Comparison of ENCODE assay signal across 20 cellular contexts in the genomic region with DNA sequence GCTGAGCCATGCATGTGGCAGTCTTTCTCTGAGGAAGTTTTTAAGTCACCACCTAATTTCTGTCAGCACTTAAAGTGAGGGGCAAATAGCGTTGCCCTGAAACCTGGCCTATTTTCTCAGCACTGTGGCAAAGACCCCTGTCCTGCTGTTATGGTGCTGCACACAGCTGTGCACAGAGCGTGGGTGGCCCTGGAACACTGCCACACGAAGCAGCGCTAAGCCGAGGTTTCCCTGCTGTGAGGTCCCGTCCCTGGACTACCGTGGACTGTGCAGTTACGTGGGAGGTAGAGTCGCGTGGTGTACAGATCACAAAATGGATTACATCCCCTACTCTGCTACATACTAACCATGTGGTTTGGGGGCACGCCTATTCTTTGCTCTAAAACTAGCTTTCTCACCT.
A peak's percentile ranks its signal among the peaks of the same experiment; 100 is the strongest.
DNase-seq lines count a peak whose midpoint lies in the region; ATAC-seq, FAIRE-seq and TF ChIP-seq lines count a peak whose summit lies in the region.
"Had no signal": no experiment of that assay in that cellular context is flagged by ENCODE, and none has a peak within 500 bp of the region (broad histone marks: within the 10 kb centered on the region; RNA-seq: fewer than 3 reads in every experiment).

No MANE protein-coding gene starts in this region.

- H3K36me3 ChIP-seq in SJCRH30 (no peaks in the 10 kb centered on the region), lower lobe of right lung (no peaks in the 10 kb centered on the region)
- H3K36me3 ChIP-seq: suprapubic skin had no signal

- intact Hi-C loops in lower lobe of right lung (cut with DNase I) = no loop called here

- DNase-seq in SJCRH30 = peak; percentile 92 to 96
- DNase-seq in fibroblast of mammary gland (ENCODE audit: low read depth) = peak; percentile 34
- DNase-seq in lower lobe of right lung = no peak
- DNase-seq in urothelium cell line (ENCODE audit: low spot score) = no peak
- no peak for DNase-seq in activated T-cell treated with anti-CD3 and anti-CD28 coated beads, Interleukin-2, amount 50 U/mL, for 4 hours
- DNase-seq in COR-L47 (lab: John Stamatoyannopoulos, UW) = no peak
- DNase-seq in islet precursor cell = no peak
- DNase-seq: activated CD4-positive, alpha-beta T cell treated with anti-CD3 and anti-CD28 coated beads, Interleukin-2, amount 50 U/mL, for 4 hours; activated naive CD4-positive, alpha-beta T cell treated with Interleukin-2 at 50 U/mL for 16 hours; activated T-cell treated with anti-CD3 and anti-CD28 coated beads for 4 hours; amygdala; effector CD4-positive, alpha-beta T cell; hippocampal formation; Kasumi-1; NCI-H1105; NCI-H524 treated with DMSO at 0.1 percent for 48 hours; T-helper 17 cell had no signal

- no peaks in the 10 kb centered on the region for H3K36me3 Mint-ChIP-seq in activated T-cell treated with anti-CD3 and anti-CD28 coated beads, Interleukin-2, amount 50 U/mL, for 4 hours (ENCODE audit: insufficient read depth)

- H3K27me3 Mint-ChIP-seq in activated T-cell treated with anti-CD3 and anti-CD28 coated beads, Interleukin-2, amount 50 U/mL, for 4 hours (ENCODE audit: low read depth) = peaks cover 27% of the 10 kb centered on the region

- no peak for TF ChIP-seq CTCF in fibroblast of mammary gland (conservative IDR thresholded peaks at IDR 0.05; ENCODE audit: control insufficient read depth, insufficient read depth, low read depth, low read length)
- no peak for TF ChIP-seq CTCF in lower lobe of right lung (IDR thresholded peaks at IDR 0.05)

- peak overlapping the region; percentile 8 for H3K4me3 ChIP-seq in SJCRH30
- no peak overlapping the region for H3K4me3 ChIP-seq in fibroblast of mammary gland (ENCODE audit: control insufficient read depth, low read depth, low read length)
- no peak overlapping the region for H3K4me3 ChIP-seq in lower lobe of right lung
- H3K4me3 ChIP-seq: suprapubic skin had no signal

- peaks cover 74% of the 10 kb centered on the region for H3K4me1 ChIP-seq in SJCRH30
- peaks cover 11% of the 10 kb centered on the region for H3K4me1 ChIP-seq in lower lobe of right lung

- H3K27me3 ChIP-seq in SJCRH30 (no peaks in the 10 kb centered on the region), lower lobe of right lung (ENCODE audit: low read depth) (no peaks in the 10 kb centered on the region)
- H3K27me3 ChIP-seq: suprapubic skin had no signal

- no peaks in the 10 kb centered on the region for H3K4me1 Mint-ChIP-seq in activated T-cell treated with anti-CD3 and anti-CD28 coated beads, Interleukin-2, amount 50 U/mL, for 4 hours (ENCODE audit: low read depth)

- H3K9me3 ChIP-seq in SJCRH30 (replicated peaks) = no peaks in the 10 kb centered on the region
- H3K9me3 ChIP-seq in lower lobe of right lung = no peaks in the 10 kb centered on the region
- H3K9me3 ChIP-seq: suprapubic skin had no signal

- ATAC-seq in lower lobe of right lung = peak in 1 of 2 donors; percentile 38
- no peak for ATAC-seq in activated T-cell treated with anti-CD3 and anti-CD28 coated beads, Interleukin-2, amount 50 U/mL, for 4 hours
- ATAC-seq: T-helper 17 cell had no signal

- no peaks in the 10 kb centered on the region for H3K9me3 Mint-ChIP-seq in activated T-cell treated with anti-CD3 and anti-CD28 coated beads, Interleukin-2, amount 50 U/mL, for 4 hours

- H3K4me3 Mint-ChIP-seq in activated T-cell treated with anti-CD3 and anti-CD28 coated beads, Interleukin-2, amount 50 U/mL, for 4 hours = no peak overlapping the region
- H3K4me3 Mint-ChIP-seq: T-helper 17 cell had no signal

- peak overlapping the region; percentile 68 for H3K27ac ChIP-seq in SJCRH30
- H3K27ac ChIP-seq in lower lobe of right lung = peak overlapping the region; percentile 56
- H3K27ac ChIP-seq: VCaP had no signal

- FAIRE-seq in urothelium cell line (lab: Jason Lieb, UNC) = peak; percentile 90
- FAIRE-seq: GM18507 had no signal

Comparison
In these comparisons a context has a peak if more than half of its experiments do, and no peak if none do; other contexts are left out.
1. DNase-seq: peak in SJCRH30 (2 of 2) and fibroblast of mammary gland (single experiment); none in lower lobe of right lung (single experiment), urothelium cell line (single experiment), activated T-cell treated with anti-CD3 and anti-CD28 coated beads, Interleukin-2, amount 50 U/mL, for 4 hours (single experiment), COR-L47 (single experiment) and islet precursor cell (single experiment).